ENCODE assay signal across 1 cellular context in genomic region chr1:93591833-93592635, GRCh38.
TF ChIP-seq lines count a peak whose summit lies in the region.

No MANE protein-coding gene starts in this region.

TF ChIP-seq in HCT116, 20 proteins besides CTCF, POLR2A, EP300 and RAD21 (continued from another document):
- TF ChIP-seq ZBTB33 (IDR thresholded peaks at IDR 0.05; ENCODE audit: extremely low read depth, insufficient replicate concordance, low read length) (no peak), FOSL1 (IDR thresholded peaks at IDR 0.05; ENCODE audit: low read depth) (no peak), ATF3 (IDR thresholded peaks at IDR 0.05) (no peak), EZH2 (IDR thresholded peaks at IDR 0.05) (no peak)
